In genomic region chr11:76153609-76153949, GRCh38 we compare ENCODE assay signal across 2 cellular contexts.
TF ChIP-seq lines count a peak whose summit lies in the region.

No MANE protein-coding gene starts in this region.

TF ChIP-seq in SK-N-SH treated with all-trans-retinoic acid at 6 μM for 48 hours, 23 proteins besides CTCF, POLR2A, EP300 and RAD21 (continued from another document):
- TF ChIP-seq, protein P1, sequence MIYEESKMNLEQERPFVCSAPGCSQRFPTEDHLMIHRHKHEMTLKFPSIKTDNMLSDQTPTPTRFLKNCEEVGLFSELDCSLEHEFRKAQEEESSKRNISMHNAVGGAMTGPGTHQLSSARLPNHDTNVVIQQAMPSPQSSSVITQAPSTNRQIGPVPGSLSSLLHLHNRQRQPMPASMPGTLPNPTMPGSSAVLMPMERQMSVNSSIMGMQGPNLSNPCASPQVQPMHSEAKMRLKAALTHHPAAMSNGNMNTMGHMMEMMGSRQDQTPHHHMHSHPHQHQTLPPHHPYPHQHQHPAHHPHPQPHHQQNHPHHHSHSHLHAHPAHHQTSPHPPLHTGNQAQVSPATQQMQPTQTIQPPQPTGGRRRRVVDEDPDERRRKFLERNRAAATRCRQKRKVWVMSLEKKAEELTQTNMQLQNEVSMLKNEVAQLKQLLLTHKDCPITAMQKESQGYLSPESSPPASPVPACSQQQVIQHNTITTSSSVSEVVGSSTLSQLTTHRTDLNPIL (CRISPR knock-in tag; IDR thresholded peaks at IDR 0.05; ENCODE audit: low read depth), result no peak
- TF ChIP-seq ZFP30 (CRISPR knock-in tag; IDR thresholded peaks at IDR 0.05) (no peak), GLIS3 (CRISPR knock-in tag; IDR thresholded peaks at IDR 0.05) (no peak), ESRRG (CRISPR knock-in tag; IDR thresholded peaks at IDR 0.05) (no peak), SNAI2 (CRISPR knock-in tag; IDR thresholded peaks at IDR 0.05) (no peak), ZNF8 (CRISPR knock-in tag; IDR thresholded peaks at IDR 0.05) (no peak), ZC3H10 (CRISPR knock-in tag; IDR thresholded peaks at IDR 0.05) (no peak), CSDC2 (CRISPR knock-in tag; IDR thresholded peaks at IDR 0.05) (no peak), ZNF565 (CRISPR knock-in tag; conservative IDR thresholded peaks at IDR 0.05; ENCODE audit: low read depth) (no peak), TOX (CRISPR knock-in tag; IDR thresholded peaks at IDR 0.05; ENCODE audit: borderline replicate concordance) (no peak), ZFP3 (CRISPR knock-in tag; IDR thresholded peaks at IDR 0.05) (no peak), TCF4 (CRISPR knock-in tag; IDR thresholded peaks at IDR 0.05; ENCODE audit: borderline replicate concordance) (no peak), ARNTL (CRISPR knock-in tag; IDR thresholded peaks at IDR 0.05; ENCODE audit: borderline replicate concordance, low read depth) (no peak), POU6F1 (CRISPR knock-in tag; IDR thresholded peaks at IDR 0.05; ENCODE audit: borderline replicate concordance, low read depth) (no peak)
- TF ChIP-seq, protein P2, sequence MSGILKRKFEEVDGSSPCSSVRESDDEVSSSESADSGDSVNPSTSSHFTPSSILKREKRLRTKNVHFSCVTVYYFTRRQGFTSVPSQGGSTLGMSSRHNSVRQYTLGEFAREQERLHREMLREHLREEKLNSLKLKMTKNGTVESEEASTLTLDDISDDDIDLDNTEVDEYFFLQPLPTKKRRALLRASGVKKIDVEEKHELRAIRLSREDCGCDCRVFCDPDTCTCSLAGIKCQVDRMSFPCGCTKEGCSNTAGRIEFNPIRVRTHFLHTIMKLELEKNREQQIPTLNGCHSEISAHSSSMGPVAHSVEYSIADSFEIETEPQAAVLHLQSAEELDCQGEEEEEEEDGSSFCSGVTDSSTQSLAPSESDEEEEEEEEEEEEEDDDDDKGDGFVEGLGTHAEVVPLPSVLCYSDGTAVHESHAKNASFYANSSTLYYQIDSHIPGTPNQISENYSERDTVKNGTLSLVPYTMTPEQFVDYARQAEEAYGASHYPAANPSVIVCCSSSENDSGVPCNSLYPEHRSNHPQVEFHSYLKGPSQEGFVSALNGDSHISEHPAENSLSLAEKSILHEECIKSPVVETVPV (CRISPR knock-in tag; IDR thresholded peaks at IDR 0.05), result no peak
- TF ChIP-seq, protein P3, sequence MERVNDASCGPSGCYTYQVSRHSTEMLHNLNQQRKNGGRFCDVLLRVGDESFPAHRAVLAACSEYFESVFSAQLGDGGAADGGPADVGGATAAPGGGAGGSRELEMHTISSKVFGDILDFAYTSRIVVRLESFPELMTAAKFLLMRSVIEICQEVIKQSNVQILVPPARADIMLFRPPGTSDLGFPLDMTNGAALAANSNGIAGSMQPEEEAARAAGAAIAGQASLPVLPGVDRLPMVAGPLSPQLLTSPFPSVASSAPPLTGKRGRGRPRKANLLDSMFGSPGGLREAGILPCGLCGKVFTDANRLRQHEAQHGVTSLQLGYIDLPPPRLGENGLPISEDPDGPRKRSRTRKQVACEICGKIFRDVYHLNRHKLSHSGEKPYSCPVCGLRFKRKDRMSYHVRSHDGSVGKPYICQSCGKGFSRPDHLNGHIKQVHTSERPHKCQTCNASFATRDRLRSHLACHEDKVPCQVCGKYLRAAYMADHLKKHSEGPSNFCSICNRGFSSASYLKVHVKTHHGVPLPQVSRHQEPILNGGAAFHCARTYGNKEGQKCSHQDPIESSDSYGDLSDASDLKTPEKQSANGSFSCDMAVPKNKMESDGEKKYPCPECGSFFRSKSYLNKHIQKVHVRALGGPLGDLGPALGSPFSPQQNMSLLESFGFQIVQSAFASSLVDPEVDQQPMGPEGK (CRISPR knock-in tag; IDR thresholded peaks at IDR 0.05; ENCODE audit: borderline replicate concordance), result no peak
TF ChIP-seq in SK-N-SH treated with all-trans-retinoic acid at 6 μM for 48 hours: peak in this region for 0.

TF ChIP-seq in SK-N-SH, 30 proteins besides CTCF, POLR2A, EP300 and RAD21 (continued from another document):
- TF ChIP-seq, protein P4, sequence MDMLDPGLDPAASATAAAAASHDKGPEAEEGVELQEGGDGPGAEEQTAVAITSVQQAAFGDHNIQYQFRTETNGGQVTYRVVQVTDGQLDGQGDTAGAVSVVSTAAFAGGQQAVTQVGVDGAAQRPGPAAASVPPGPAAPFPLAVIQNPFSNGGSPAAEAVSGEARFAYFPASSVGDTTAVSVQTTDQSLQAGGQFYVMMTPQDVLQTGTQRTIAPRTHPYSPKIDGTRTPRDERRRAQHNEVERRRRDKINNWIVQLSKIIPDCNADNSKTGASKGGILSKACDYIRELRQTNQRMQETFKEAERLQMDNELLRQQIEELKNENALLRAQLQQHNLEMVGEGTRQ (IDR thresholded peaks at IDR 0.05; ENCODE audit: borderline replicate concordance, low read depth, low read length), result no peak
- TF ChIP-seq FOXJ3 (CRISPR knock-in tag; IDR thresholded peaks at IDR 0.05) (no peak), GABPA (IDR thresholded peaks at IDR 0.05; ENCODE audit: low read depth) (no peak), PBX3 (IDR thresholded peaks at IDR 0.05) (no peak), MEF2A (IDR thresholded peaks at IDR 0.05; ENCODE audit: borderline replicate concordance, low read depth) (no peak), YY1 (IDR thresholded peaks at IDR 0.05; ENCODE audit: low read depth) (no peak), IRF3 (IDR thresholded peaks at IDR 0.05; ENCODE audit: low read depth, low read length) (no peak), TEAD4 (IDR thresholded peaks at IDR 0.05; ENCODE audit: borderline replicate concordance, insufficient read depth) (no peak), EZH2phosphoT487 (IDR thresholded peaks at IDR 0.05; ENCODE audit: borderline replicate concordance, low read depth) (no peak), RCOR1 (IDR thresholded peaks at IDR 0.05; ENCODE audit: low read length) (no peak), NRF1 (IDR thresholded peaks at IDR 0.05; ENCODE audit: low read depth, low read length) (no peak), ELF1 (IDR thresholded peaks at IDR 0.05) (no peak), SMC3 (IDR thresholded peaks at IDR 0.05; ENCODE audit: low read depth, low read length) (no peak), MXI1 (IDR thresholded peaks at IDR 0.05; ENCODE audit: low read depth, low read length) (no peak), GATA2 (CRISPR knock-in tag; IDR thresholded peaks at IDR 0.05) (no peak)
- TF ChIP-seq, protein P5, sequence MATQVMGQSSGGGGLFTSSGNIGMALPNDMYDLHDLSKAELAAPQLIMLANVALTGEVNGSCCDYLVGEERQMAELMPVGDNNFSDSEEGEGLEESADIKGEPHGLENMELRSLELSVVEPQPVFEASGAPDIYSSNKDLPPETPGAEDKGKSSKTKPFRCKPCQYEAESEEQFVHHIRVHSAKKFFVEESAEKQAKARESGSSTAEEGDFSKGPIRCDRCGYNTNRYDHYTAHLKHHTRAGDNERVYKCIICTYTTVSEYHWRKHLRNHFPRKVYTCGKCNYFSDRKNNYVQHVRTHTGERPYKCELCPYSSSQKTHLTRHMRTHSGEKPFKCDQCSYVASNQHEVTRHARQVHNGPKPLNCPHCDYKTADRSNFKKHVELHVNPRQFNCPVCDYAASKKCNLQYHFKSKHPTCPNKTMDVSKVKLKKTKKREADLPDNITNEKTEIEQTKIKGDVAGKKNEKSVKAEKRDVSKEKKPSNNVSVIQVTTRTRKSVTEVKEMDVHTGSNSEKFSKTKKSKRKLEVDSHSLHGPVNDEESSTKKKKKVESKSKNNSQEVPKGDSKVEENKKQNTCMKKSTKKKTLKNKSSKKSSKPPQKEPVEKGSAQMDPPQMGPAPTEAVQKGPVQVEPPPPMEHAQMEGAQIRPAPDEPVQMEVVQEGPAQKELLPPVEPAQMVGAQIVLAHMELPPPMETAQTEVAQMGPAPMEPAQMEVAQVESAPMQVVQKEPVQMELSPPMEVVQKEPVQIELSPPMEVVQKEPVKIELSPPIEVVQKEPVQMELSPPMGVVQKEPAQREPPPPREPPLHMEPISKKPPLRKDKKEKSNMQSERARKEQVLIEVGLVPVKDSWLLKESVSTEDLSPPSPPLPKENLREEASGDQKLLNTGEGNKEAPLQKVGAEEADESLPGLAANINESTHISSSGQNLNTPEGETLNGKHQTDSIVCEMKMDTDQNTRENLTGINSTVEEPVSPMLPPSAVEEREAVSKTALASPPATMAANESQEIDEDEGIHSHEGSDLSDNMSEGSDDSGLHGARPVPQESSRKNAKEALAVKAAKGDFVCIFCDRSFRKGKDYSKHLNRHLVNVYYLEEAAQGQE (IDR thresholded peaks at IDR 0.05; ENCODE audit: low read depth, low read length), result no peak
